8 cellular contexts compared by ENCODE assay signal in the genomic region with DNA sequence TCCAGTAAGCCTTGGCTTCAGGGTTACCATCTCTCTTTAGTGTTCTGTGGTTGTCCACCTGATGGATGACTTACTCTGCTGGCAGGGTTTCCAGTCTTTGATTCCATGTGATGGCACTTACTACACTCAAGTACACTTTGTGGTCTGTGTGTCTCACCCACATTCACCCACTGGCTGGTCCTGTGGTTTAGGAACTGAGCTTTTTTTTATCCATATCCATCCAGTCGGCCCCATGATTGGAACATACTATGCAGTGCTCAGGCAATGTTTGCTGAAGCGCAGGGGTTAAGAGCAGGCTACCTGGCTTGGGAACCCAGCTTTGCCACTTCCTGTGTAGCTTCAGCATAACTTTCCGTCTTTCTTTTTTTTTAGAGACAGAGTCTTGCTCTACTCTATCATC. TPM values are rescaled to one million over a fixed set of nuclear protein-coding genes. Genes with fewer than 3 reads are reported as not detected.
DNase-seq lines count a peak whose midpoint lies in the region; ATAC-seq and TF ChIP-seq lines count a peak whose summit lies in the region.
"Had no signal": no experiment of that assay in that cellular context is flagged by ENCODE, and none has a peak within 500 bp of the region (broad histone marks: within the 10 kb centered on the region; RNA-seq: fewer than 3 reads in every experiment).

No MANE protein-coding gene starts in this region.

- dilution Hi-C loops in IMR-90 (cut with HindIII; ENCODE audit: low sequenced_read_pairs, unreplicated experiment), result no loop called here

- H4K91ac ChIP-seq in IMR-90 (ENCODE audit: insufficient read depth, low read depth, low read length), result no peak overlapping the region

- H3K4me3 ChIP-seq in IMR-90 (ENCODE audit: insufficient read depth, low read depth, low read length), result no peak overlapping the region
- H3K4me3 ChIP-seq: SJCRH30, upper lobe of left lung had no signal

- H3K4me1 ChIP-seq in IMR-90 (ENCODE audit: control insufficient read depth, insufficient read depth, low read length), result 0 out of 2 replicates have a peak, but pooled peaks cover 1% of the 10 kb centered on the region

- no peak overlapping the region for H2BK120ac ChIP-seq in IMR-90 (ENCODE audit: low read depth, low read length)

- no peak overlapping the region for H2AK9ac ChIP-seq in IMR-90 (replicated peaks; ENCODE audit: low read depth, low read length, poor library complexity)

- in situ Hi-C loops in IMR-90 (cut with MboI; ENCODE audit: low sequenced_read_pairs), result no loop called here

- H2BK15ac ChIP-seq in IMR-90 (ENCODE audit: low read depth, low read length), result no peak overlapping the region

- peaks cover 25% of the 10 kb centered on the region for H4K20me1 ChIP-seq in IMR-90 (ENCODE audit: insufficient read depth, low read length)

- no peak for TF ChIP-seq POLR2A in IMR-90 (IDR thresholded peaks at IDR 0.05; ENCODE audit: low read depth, low read length)

- H3K4ac ChIP-seq in IMR-90 (ENCODE audit: low read depth, low read length), result no peak overlapping the region

- peaks cover 5% of the 10 kb centered on the region; the same call in 1 of the 2 replicates for H3K9me1 ChIP-seq in IMR-90 (ENCODE audit: insufficient read depth, low read length)

- no peak overlapping the region for H4K8ac ChIP-seq in IMR-90 (ENCODE audit: low read depth in 2 of 2, low read length in 2 of 2)

- no peak overlapping the region for H3K27ac ChIP-seq in IMR-90 (ENCODE audit: insufficient read depth, low read length)
- H3K27ac ChIP-seq: SJCRH30 had no signal

- DNase-seq in IMR-90 (peak; percentile 59), myocyte (ENCODE audit: low read depth) (peak; percentile 98), Kasumi-1 (lab: John Stamatoyannopoulos, UW) (no peak)
- DNase-seq in activated CD4-positive, alpha-beta T cell treated with anti-CD3 and anti-CD28 coated beads, Interleukin-2, amount 50 U/mL, for 48 hours, result peak; percentile 44 to 63

- no peak overlapping the region for H3K4me2 ChIP-seq in IMR-90 (ENCODE audit: low read depth, low read length)

- no peak overlapping the region for H3K23ac ChIP-seq in IMR-90 (ENCODE audit: low read depth, low read length)

- no peak overlapping the region for H3K18ac ChIP-seq in IMR-90 (ENCODE audit: low read depth, low read length)

- WGBS in IMR-90 (ENCODE audit: extremely low coverage in 2 of 2, insufficient read length in 1 of 2), 2 experiments, result 75% methylated on average over 2 of the region's 3 CpGs; no CpG with 5 or more reads in 1 of the 2 experiments

- POLR2A ChIA-PET in IMR-90 (lab: Charles Lee; ENCODE audit: unreplicated experiment), result no interaction called here

- H2BK20ac ChIP-seq in IMR-90 (ENCODE audit: low read depth, low read length), result no peak overlapping the region

- H3K14ac ChIP-seq in IMR-90 (replicated peaks; ENCODE audit: low read depth, low read length), result no peak overlapping the region

- no peak overlapping the region for H3K56ac ChIP-seq in IMR-90 (ENCODE audit: extremely low read depth, insufficient read depth, low read length)

- H4K5ac ChIP-seq in IMR-90 (ENCODE audit: low read depth, low read length), result no peak overlapping the region

- TF ChIP-seq RAD21 in IMR-90 (IDR thresholded peaks at IDR 0.05; ENCODE audit: low read length), result no peak

- H3K79me1 ChIP-seq in IMR-90 (ENCODE audit: low read depth in 1 of 2, low read length in 2 of 2), result peaks cover 0 to 18% of the 10 kb centered on the region in 2 experiments; a peak in 2 of 4 replicates

- intact Hi-C loops in IMR-90 (cut with micrococcal nuclease), result no loop called here

- peaks cover 5% of the 10 kb centered on the region; the same call in 1 of the 2 replicates for H3K36me3 ChIP-seq in IMR-90 (ENCODE audit: control insufficient read depth, insufficient read depth, low read length)

- H2AK5ac ChIP-seq in IMR-90 (ENCODE audit: low read depth, low read length), result no peak overlapping the region

- no peaks in the 10 kb centered on the region for H3K27me3 ChIP-seq in IMR-90 (ENCODE audit: control insufficient read depth, insufficient read depth, low read length)
- H3K27me3 ChIP-seq: SJCRH30, upper lobe of left lung had no signal

- H2AFZ ChIP-seq in IMR-90 (replicated peaks; ENCODE audit: low read length, poor library complexity), result no peak overlapping the region

- H3K9ac ChIP-seq in IMR-90 (ENCODE audit: low read depth, low read length), result no peak overlapping the region

- H3K9me3 ChIP-seq in IMR-90 (ENCODE audit: control insufficient read depth, insufficient read depth, low read length), result no peaks in the 10 kb centered on the region
- H3K9me3 ChIP-seq: SJCRH30, upper lobe of left lung had no signal

- CTCF ChIA-PET in IMR-90 (lab: Yijun Ruan, JAX), result interaction anchor here (0.9 kb wide), 1 partner anchor 11 kb away, joined by 3 read pairs; no protein-coding TSS in a partner anchor

- no peak overlapping the region for H2BK5ac ChIP-seq in IMR-90 (ENCODE audit: low read depth, low read length, poor library complexity, severe bottlenecking)

- BruUV-seq in IMR-90 (replicated peaks; lab: Mats Ljungman, UMichigan), result no TSS peak

- no peak for TF ChIP-seq CTCF in IMR-90 (conservative IDR thresholded peaks at IDR 0.05; ENCODE audit: low read depth, low read length)

- ATAC-seq in IMR-90 (ENCODE audit: low read depth), result no peak
- no peak for ATAC-seq in GM18868 (IDR thresholded peaks at IDR 0.05; ENCODE audit: unreplicated experiment)
- no peak for ATAC-seq in HG03280 (IDR thresholded peaks at IDR 0.05; ENCODE audit: unreplicated experiment)

TF ChIP-seq in IMR-90, 13 proteins besides CTCF, POLR2A, EP300 and RAD21:
- TF ChIP-seq MAFK (IDR thresholded peaks at IDR 0.05; ENCODE audit: low read depth, low read length), result no peak

RNA-seq across cellular contexts. Expression of a gene that starts 2.8 kb away (rescaled TPM):
- total RNA-seq in IMR-90 (2012; rRNA removed) (42.8 and 51.9 TPM in 2 replicates), myocyte (14.6 and 18.3 TPM in 2 replicates)
- 313 and 340 TPM in 2 replicates for polyA plus RNA-seq in IMR-90 (2012; rRNA removed)
- polyA plus RNA-seq in IMR-90 (2012; cell fraction: cytosol; rRNA removed), result 300 TPM in 2 replicates
- 536 and 692 TPM in 2 replicates for polyA plus RNA-seq in IMR-90 (2012; cell fraction: nucleus; rRNA removed; ENCODE audit: low replicate concordance)
- polyA plus RNA-seq in myocyte (2012), result 253 TPM

RNA-seq across cellular contexts. Expression of a gene that starts 25.4 kb away (rescaled TPM):
- total RNA-seq in IMR-90 (2012; rRNA removed) (10.2 and 13.1 TPM in 2 replicates), myocyte (2.3 and 3.0 TPM in 2 replicates)
- polyA plus RNA-seq in IMR-90 (2012; rRNA removed), result 20.5 and 30.1 TPM in 2 replicates
- polyA plus RNA-seq in IMR-90 (2012; cell fraction: cytosol; rRNA removed), result 34.2 and 51.6 TPM in 2 replicates
- 8.5 and 15.5 TPM in 2 replicates for polyA plus RNA-seq in IMR-90 (2012; cell fraction: nucleus; rRNA removed; ENCODE audit: low replicate concordance)
- 1.7 TPM for polyA plus RNA-seq in myocyte (2012)
- total RNA-seq: SJCRH30 had no signal

RNA-seq across cellular contexts. Expression of a gene that starts 27.3 kb away (rescaled TPM):
- total RNA-seq in IMR-90 (2012; rRNA removed) (under 0.01 and 0.18 TPM in 2 replicates), myocyte (0.51 and 1.6 TPM in 2 replicates)
- 0.55 and 0.72 TPM in 2 replicates for polyA plus RNA-seq in IMR-90 (2012; rRNA removed)
- 0.24 and 0.27 TPM in 2 replicates for polyA plus RNA-seq in IMR-90 (2012; cell fraction: cytosol; rRNA removed)
- 0.28 and 0.31 TPM in 2 replicates for polyA plus RNA-seq in IMR-90 (2012; cell fraction: nucleus; rRNA removed; ENCODE audit: low replicate concordance)
- 0.35 TPM for polyA plus RNA-seq in myocyte (2012)

RNA-seq across cellular contexts. Expression of a gene that starts 36.8 kb away (rescaled TPM):
- total RNA-seq in IMR-90 (2012; rRNA removed), result not detected in 2 replicates
- polyA plus RNA-seq in IMR-90 (2012; rRNA removed), result not detected in 2 replicates
- under 0.01 TPM in 1 of 2 replicates, not detected in the other for polyA plus RNA-seq in IMR-90 (2012; cell fraction: cytosol; rRNA removed)
- not detected in 2 replicates for polyA plus RNA-seq in IMR-90 (2012; cell fraction: nucleus; rRNA removed; ENCODE audit: low replicate concordance)
- 331 and 408 TPM in 2 replicates for total RNA-seq in myocyte
- 90.2 TPM for polyA plus RNA-seq in myocyte (2012)

RNA-seq across cellular contexts. Expression of a gene that starts 39.8 kb away (rescaled TPM):
- not detected in 2 replicates for total RNA-seq in IMR-90 (2012; rRNA removed)
- polyA plus RNA-seq in IMR-90 (2012; rRNA removed), result not detected in 2 replicates
- polyA plus RNA-seq in IMR-90 (2012; cell fraction: cytosol; rRNA removed), result not detected in 2 replicates
- not detected in 2 replicates for polyA plus RNA-seq in IMR-90 (2012; cell fraction: nucleus; rRNA removed; ENCODE audit: low replicate concordance)
- total RNA-seq in myocyte, result not detected in 2 replicates
- polyA plus RNA-seq in myocyte (2012), result 0.97 TPM
- total RNA-seq: SJCRH30, upper lobe of left lung had no signal

Comparison
In these comparisons a context has a peak if more than half of its experiments do, and no peak if none do; other contexts are left out.
1. DNase-seq: peak in IMR-90 (single experiment), activated CD4-positive, alpha-beta T cell treated with anti-CD3 and anti-CD28 coated beads, Interleukin-2, amount 50 U/mL, for 48 hours (2 of 2) and myocyte (single experiment); none in Kasumi-1 (0 of 2).